20 cellular contexts compared by ENCODE assay signal in the genomic region with DNA sequence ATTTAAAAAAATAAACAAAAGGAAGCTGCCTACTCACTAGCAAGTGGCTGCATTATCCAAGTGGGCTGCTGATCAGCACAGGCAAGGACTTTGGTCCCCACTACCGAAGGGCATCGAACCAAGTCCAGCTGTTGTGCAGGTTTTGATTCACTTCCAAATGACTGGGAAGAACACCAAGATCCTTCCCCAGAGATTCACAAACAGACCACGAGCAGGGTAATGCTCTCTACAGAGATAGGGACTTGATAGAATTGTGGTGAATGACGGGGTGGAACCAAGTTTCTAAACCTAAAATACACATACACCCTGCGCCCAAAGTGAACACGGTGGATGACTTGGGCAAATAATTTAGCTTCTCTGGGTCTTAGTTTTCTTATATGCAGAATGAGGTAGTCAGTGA.
DNase-seq lines count a peak whose midpoint lies in the region; ATAC-seq, FAIRE-seq and TF ChIP-seq lines count a peak whose summit lies in the region.
"Had no signal": no experiment of that assay in that cellular context is flagged by ENCODE, and none has a peak within 500 bp of the region (broad histone marks: within the 10 kb centered on the region; RNA-seq: fewer than 3 reads in every experiment).

No MANE protein-coding gene starts in this region.

- H3K4me3 ChIP-seq in ACC112 (ENCODE audit: low read depth, low read length) (no peak overlapping the region), adrenal gland (no peak overlapping the region), psoas muscle (no peak overlapping the region), left lung (no peak overlapping the region)
- H3K4me3 ChIP-seq: BLaER1 treated with 17β-estradiol and CSF1 and Interleukin-3, amounts not matched to agents 10 nM and 100 nM; esophagus squamous epithelium had no signal

- TF ChIP-seq CTCF in adrenal gland (IDR thresholded peaks at IDR 0.05) (no peak), psoas muscle (IDR thresholded peaks at IDR 0.05) (no peak), left lung (IDR thresholded peaks at IDR 0.05) (no peak)

- H3K27me3 ChIP-seq in ACC112 (ENCODE audit: insufficient read depth, low read length) (no peaks in the 10 kb centered on the region), adrenal gland (no peaks in the 10 kb centered on the region), psoas muscle (ENCODE audit: insufficient read depth in 3 of 3, low read length in 2 of 3) (no peaks in the 10 kb centered on the region), left lung (no peaks in the 10 kb centered on the region)
- H3K27me3 ChIP-seq: BLaER1 treated with 17β-estradiol and CSF1 and Interleukin-3, amounts not matched to agents 10 nM and 100 nM; esophagus squamous epithelium had no signal

- ATAC-seq in left ventricle myocardium superior (peak; percentile 90), psoas muscle (peak; percentile 49 to 75 (median 73)), HG03135 (IDR thresholded peaks at IDR 0.05; ENCODE audit: unreplicated experiment) (no peak), HG03025 (IDR thresholded peaks at IDR 0.05; ENCODE audit: low FRiP score, unreplicated experiment) (no peak), left lung (no peak)
- ATAC-seq: activated CD8-positive, alpha-beta memory T cell treated with anti-CD3 and anti-CD28 coated beads, Interleukin-2, amount 10 ng/mL, durations not matched to agents 7 days and 5 days; naive thymus-derived CD4-positive, alpha-beta T cell; T-cell had no signal

- no peak for FAIRE-seq in urothelium cell line (lab: Jason Lieb, UNC)
- FAIRE-seq: D721Med had no signal

- WGBS in adrenal gland, 4 donors: 39 to 48% (median 44%) methylated on average over 6 of the region's 6 CpGs
- WGBS in psoas muscle, 3 donors: 9 to 24% (median 13%) methylated on average over 6 of the region's 6 CpGs

- TF ChIP-seq POLR2A in adrenal gland (IDR thresholded peaks at IDR 0.05): no peak

- no peaks in the 10 kb centered on the region for H3K9me3 ChIP-seq in adrenal gland (replicated peaks in 1 of 3)
- no peaks in the 10 kb centered on the region for H3K9me3 ChIP-seq in psoas muscle
- H3K9me3 ChIP-seq in left lung: no peaks in the 10 kb centered on the region
- H3K9me3 ChIP-seq: BLaER1 treated with 17β-estradiol and CSF1 and Interleukin-3, amounts not matched to agents 10 nM and 100 nM; esophagus squamous epithelium had no signal

- H3K36me3 ChIP-seq in ACC112 (ENCODE audit: insufficient read depth, low read length) (no peaks in the 10 kb centered on the region), adrenal gland (replicated peaks in 1 of 2) (no peaks in the 10 kb centered on the region), psoas muscle (ENCODE audit: insufficient read depth in 1 of 2, low read depth in 1 of 2) (no peaks in the 10 kb centered on the region), left lung (no peaks in the 10 kb centered on the region)
- H3K36me3 ChIP-seq: BLaER1 treated with 17β-estradiol and CSF1 and Interleukin-3, amounts not matched to agents 10 nM and 100 nM; esophagus squamous epithelium had no signal

- 0 out of 2 replicates have a peak overlapping the region, but pooled peaks have one; percentile 27 for H3K27ac ChIP-seq in ACC112 (ENCODE audit: low read depth, low read length)
- peak overlapping the region; percentile 31 to 76 (median 61) for H3K27ac ChIP-seq in adrenal gland
- peak overlapping the region; percentile 81 for H3K27ac ChIP-seq in psoas muscle
- H3K27ac ChIP-seq in left lung: no peak overlapping the region
- H3K27ac ChIP-seq: BLaER1 treated with 17β-estradiol and CSF1 and Interleukin-3, amounts not matched to agents 10 nM and 100 nM; esophagus squamous epithelium; HL-60 had no signal

- H3K4me1 ChIP-seq in ACC112 (ENCODE audit: control insufficient read depth, insufficient read depth, low read length, unreplicated experiment) (peaks cover 11% of the 10 kb centered on the region), adrenal gland (replicated peaks in 1 of 2) (peaks cover 36 to 50% of the 10 kb centered on the region in 2 donors), psoas muscle (peaks cover 21% of the 10 kb centered on the region), left lung (no peaks in the 10 kb centered on the region)

- DNase-seq in adrenal gland (peak in 6 of 7 donors; percentile 18 to 60 (median 40)), left ventricle myocardium superior (no peak), psoas muscle (peak in 1 of 2 donors; percentile 52), urothelium cell line (ENCODE audit: low spot score) (no peak), left lung (no peak)
- DNase-seq: activated CD4-positive, alpha-beta T cell treated with anti-CD3 and anti-CD28 coated beads for 4 hours; activated CD8-positive, alpha-beta memory T cell treated with anti-CD3 and anti-CD28 coated beads, Interleukin-2, amount 10 ng/mL, durations not matched to agents 7 days and 5 days; esophagus squamous epithelium; mammary epithelial cell; naive thymus-derived CD4-positive, alpha-beta T cell; NCI-H69; SIG-M5; stimulated activated CD4-positive, alpha-beta T cell treated with anti-CD3 and anti-CD28 coated beads, Interleukin-12 subunit alpha, Interleukin-12 subunit beta, amount 100 ng/mL, for 4 hours; T-cell had no signal

- H3K79me2 ChIP-seq in ACC112 (ENCODE audit: control insufficient read depth, insufficient read depth, low read length, unreplicated experiment): no peaks in the 10 kb centered on the region

- intact Hi-C loops in adrenal gland (cut with DNase I): no loop called here
- intact Hi-C loops in left ventricle myocardium superior (cut with micrococcal nuclease): no loop called here
- intact Hi-C loops in psoas muscle (cut with DNase I): no loop called here
- intact Hi-C loops in left lung (cut with DNase I): no loop called here

- no peak overlapping the region for H2AFZ ChIP-seq in ACC112 (ENCODE audit: low read length, unreplicated experiment)

Comparison
In these comparisons a context has a peak if more than half of its experiments do, and no peak if none do; other contexts are left out.
1. H3K27ac ChIP-seq: peak in ACC112 (single experiment), adrenal gland (5 of 5) and psoas muscle (single experiment); none in left lung (0 of 2).
2. DNase-seq: peak in adrenal gland (6 of 7); none in left ventricle myocardium superior (single experiment), urothelium cell line (single experiment) and left lung (0 of 2).
3. ATAC-seq: peak in left ventricle myocardium superior (single experiment) and psoas muscle (4 of 4); none in HG03135 (single experiment), HG03025 (single experiment) and left lung (single experiment).